Comparison of ENCODE assay signal across 8 cellular contexts in the genomic region with DNA sequence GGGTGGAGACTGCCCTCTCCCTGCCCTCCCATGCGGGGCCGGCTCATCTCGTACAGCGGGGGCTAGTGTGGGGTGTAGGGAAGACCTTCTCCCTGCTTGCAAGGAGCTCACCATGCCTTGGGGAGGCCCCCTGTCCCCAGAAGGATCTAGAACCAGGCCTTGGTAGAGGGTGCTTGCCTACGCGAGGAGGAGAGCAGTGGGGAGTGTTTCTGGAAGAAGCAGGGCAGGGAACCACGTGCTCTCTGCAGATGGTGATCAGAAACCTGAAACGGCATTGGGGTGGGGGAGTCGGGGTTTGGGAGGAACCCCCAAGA. TPM values are rescaled to one million over a fixed set of nuclear protein-coding genes. Genes with fewer than 3 reads are reported as not detected.
DNase-seq lines count a peak whose midpoint lies in the region; ATAC-seq and TF ChIP-seq lines count a peak whose summit lies in the region.

No MANE protein-coding gene starts in this region.

- H3K9me3 Mint-ChIP-seq in endothelial cell (ENCODE audit: unreplicated experiment): no peaks in the 10 kb centered on the region

- 45 to 65% methylated on average over 9 of the region's 9 CpGs for WGBS in heart right ventricle, 2 donors

- peaks cover 6% of the 10 kb centered on the region for H3K27me3 Mint-ChIP-seq in endothelial cell (ENCODE audit: unreplicated experiment)

- H3K36me3 ChIP-seq in heart right ventricle (peaks cover 0 to 17% (median 0%) of the 10 kb centered on the region in 9 donors), brain microvascular endothelial cell (replicated peaks) (peaks cover 5% of the 10 kb centered on the region), mucosa of rectum (ENCODE audit: control insufficient read depth in 2 of 2, insufficient read depth in 2 of 2, low read length in 2 of 2) (peaks cover 3 to 6% of the 10 kb centered on the region in 2 donors), vagina (no peaks in the 10 kb centered on the region)

- in situ Hi-C loops in brain microvascular endothelial cell (cut with HindIII; ENCODE audit: low pct_ligation_motif_present, low sequenced_read_pairs): no loop called here

- peaks cover 2% of the 10 kb centered on the region for H3K4me1 Mint-ChIP-seq in endothelial cell (ENCODE audit: unreplicated experiment)

- peak overlapping the region; percentile 84 to 94 for H3K9ac ChIP-seq in mucosa of rectum (ENCODE audit: low read depth in 1 of 2, low read length in 2 of 2)

- H3K36me3 Mint-ChIP-seq in endothelial cell (ENCODE audit: low read depth, unreplicated experiment): no peaks in the 10 kb centered on the region

- H3K4me3 ChIP-seq in heart right ventricle: peak overlapping the region in 9 of 10 donors; percentile 18 to 70 (median 66)
- peak overlapping the region; percentile 74 for H3K4me3 ChIP-seq in brain microvascular endothelial cell (ENCODE audit: low read depth, low read length)
- peak overlapping the region; percentile 80 to 81 for H3K4me3 ChIP-seq in mucosa of rectum (ENCODE audit: low read length in 2 of 2)
- peak overlapping the region; percentile 70 to 95 for H3K4me3 ChIP-seq in vagina

- DNase-seq in heart right ventricle (no peak), left cardiac atrium (no peak), brain microvascular endothelial cell (no peak), vagina (ENCODE audit: extremely low spot score in 2 of 2) (no peak), endothelial cell (ENCODE audit: low spot score) (no peak)

- H3K4me1 ChIP-seq in heart right ventricle (peaks cover 20 to 74% (median 62%) of the 10 kb centered on the region in 9 donors), mucosa of rectum (ENCODE audit: control insufficient read depth in 2 of 2, insufficient read depth in 2 of 2, low read length in 2 of 2) (peaks cover 44 to 51% of the 10 kb centered on the region in 2 donors), vagina (peaks cover 65% of the 10 kb centered on the region)

- H3K27ac Mint-ChIP-seq in endothelial cell (ENCODE audit: unreplicated experiment): no peak overlapping the region

- ATAC-seq in heart right ventricle (no peak), left cardiac atrium (no peak), GM21786 (IDR thresholded peaks at IDR 0.05; ENCODE audit: unreplicated experiment) (no peak), GM21423 (IDR thresholded peaks at IDR 0.05; ENCODE audit: unreplicated experiment) (no peak)

- intact Hi-C loops in heart right ventricle (cut with DNase I): loop anchor here in 2 of 10 donors (2.0 to 5.0 kb wide), 3 partner anchors 18 to 39 kb away; partner anchors contain the start of gene PSMG3 (in 1 of the 2)
- intact Hi-C loops in left cardiac atrium (cut with DNase I): no loop called here
- intact Hi-C loops in vagina (cut with DNase I): loop anchor here (5.0 kb wide), 1 partner anchor 39 kb away; the partner anchor contains the start of gene PSMG3

- H3K27me3 ChIP-seq in heart right ventricle (no peaks in the 10 kb centered on the region), brain microvascular endothelial cell (replicated peaks) (no peaks in the 10 kb centered on the region), mucosa of rectum (ENCODE audit: control insufficient read depth in 2 of 2, insufficient read depth in 2 of 2, low read length in 2 of 2) (no peaks in the 10 kb centered on the region), vagina (no peaks in the 10 kb centered on the region)

- TF ChIP-seq CTCF in heart right ventricle (IDR thresholded peaks at IDR 0.05) (no peak), brain microvascular endothelial cell (IDR thresholded peaks at IDR 0.05; ENCODE audit: low read depth, low read length, missing control alignments) (no peak), vagina (IDR thresholded peaks at IDR 0.05) (no peak), endothelial cell (IDR thresholded peaks at IDR 0.05; ENCODE audit: unreplicated experiment) (no peak)

- H3K27ac ChIP-seq in heart right ventricle (peak overlapping the region; percentile 69 to 100 (median 98)), brain microvascular endothelial cell (peak overlapping the region; percentile 90), mucosa of rectum (ENCODE audit: low read depth in 2 of 2, low read length in 2 of 2) (peak overlapping the region; percentile 98 to 99), vagina (peak overlapping the region; percentile 99)

- TF ChIP-seq POLR2A in vagina (IDR thresholded peaks at IDR 0.05): no peak

- no peak overlapping the region for H3K4me3 Mint-ChIP-seq in endothelial cell (ENCODE audit: unreplicated experiment)

- H3K9me3 ChIP-seq in heart right ventricle: no peaks in the 10 kb centered on the region
- H3K9me3 ChIP-seq in mucosa of rectum (ENCODE audit: control insufficient read depth in 2 of 2, low read length in 2 of 2): no peaks in the 10 kb centered on the region
- no peaks in the 10 kb centered on the region for H3K9me3 ChIP-seq in vagina

RNA-seq across cellular contexts. Expression of gene MAFK, which starts 2.7 kb away (rescaled TPM):
- 100 to 1,000 TPM in 5 of 10 donors, 10 to 100 TPM in 5; 58.6 to 180 (median 106) TPM for total RNA-seq in heart right ventricle
- polyA plus RNA-seq in heart right ventricle: 100 to 1,000 TPM in 1 of 2 donors, 10 to 100 TPM in 1; 82.1 to 102 TPM
- 10 to 100 TPM; 43.6 to 73.1 TPM for total RNA-seq in left cardiac atrium
- total RNA-seq in vagina: 30.0 TPM
- total RNA-seq in endothelial cell (ENCODE audit: unreplicated experiment): 3.4 TPM

RNA-seq across cellular contexts. Expression of gene TMEM184A, which starts 22.8 kb away (rescaled TPM):
- total RNA-seq in heart right ventricle (under 1 TPM; 0.09 to 0.85 (median 0.51) TPM), left cardiac atrium (under 1 TPM; 0.18 to 0.31 TPM), vagina (129 TPM), endothelial cell (ENCODE audit: unreplicated experiment) (0.21 TPM)
- polyA plus RNA-seq in heart right ventricle: 1 to 10 TPM in 1 of 2 donors, under 1 TPM in 1; 0.45 to 1.2 TPM

RNA-seq across cellular contexts. Expression of gene INTS1, which starts 29.0 kb away (rescaled TPM):
- total RNA-seq in heart right ventricle (10 to 100 TPM; 41.5 to 59.4 (median 45.4) TPM), left cardiac atrium (10 to 100 TPM; 26.9 to 42.4 TPM), vagina (67.3 TPM), endothelial cell (ENCODE audit: unreplicated experiment) (109 TPM)
- 10 to 100 TPM; 42.4 to 58.0 TPM for polyA plus RNA-seq in heart right ventricle

RNA-seq across cellular contexts. Expression of gene PSMG3, which starts 36.6 kb away (rescaled TPM):
- total RNA-seq in heart right ventricle: 10 to 100 TPM in 8 of 10 donors, 1 to 10 TPM in 2; 7.3 to 14.1 (median 11.1) TPM
- 10 to 100 TPM; 44.6 to 45.7 TPM for polyA plus RNA-seq in heart right ventricle
- total RNA-seq in left cardiac atrium: 10 to 100 TPM; 14.3 to 15.0 TPM
- total RNA-seq in vagina: 49.6 TPM
- 20.3 TPM for total RNA-seq in endothelial cell (ENCODE audit: unreplicated experiment)

Comparison
In these comparisons a context has a peak if more than half of its experiments do, and no peak if none do; other contexts are left out.
1. RNA of gene TMEM184A, which starts 22.8 kb away (total RNA-seq): 129 TPM in vagina (single experiment); 0.09 to 0.85 TPM in heart right ventricle, 0.18 to 0.31 TPM in left cardiac atrium and 0.21 TPM in endothelial cell (single experiment); every median in the first group is over 10 times any median in the second.
2. Peak in every context shown above with its lines, with median percentiles within 50 percentile points of each other: H3K27ac ChIP-seq and H3K4me3 ChIP-seq.